ENCODE assay signal across 26 cellular contexts in the genomic region with DNA sequence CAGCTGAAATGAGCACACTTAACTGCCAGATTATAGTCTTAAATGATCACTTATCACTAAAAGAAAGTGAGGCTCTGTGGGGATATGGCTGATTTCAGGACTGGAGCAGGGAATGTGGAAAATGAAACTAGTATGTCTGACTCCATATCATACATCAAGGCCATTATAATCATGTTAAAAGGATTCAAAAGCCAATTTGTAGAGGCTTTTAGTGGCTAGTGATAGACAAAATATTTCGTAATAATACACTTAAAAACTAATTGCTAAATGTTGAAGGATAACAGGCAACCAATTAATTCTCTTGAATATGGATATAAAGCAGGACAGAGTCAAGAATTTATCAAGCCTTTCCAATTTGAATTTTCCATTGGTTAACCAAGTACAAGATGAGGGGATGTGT.
"Had no signal": no experiment of that assay in that cellular context is flagged by ENCODE, and none has a peak within 500 bp of the region (broad histone marks: within the 10 kb centered on the region; RNA-seq: fewer than 3 reads in every experiment).

No MANE protein-coding gene starts in this region.

- ATAC-seq: effector memory CD8-positive, alpha-beta T cell; esophagus mucosa; gastrocnemius medialis; heart right ventricle; left colon; left lung; left ventricle myocardium superior; lower lobe of right lung; naive thymus-derived CD4-positive, alpha-beta T cell had no signal

- H3K9me3 ChIP-seq: colonic mucosa, gastrocnemius medialis, lower lobe of right lung had no signal

- H3K36me3 ChIP-seq: colonic mucosa, esophagus squamous epithelium, gastrocnemius medialis, heart right ventricle, left lung, lower lobe of right lung had no signal

- H3K4me3 ChIP-seq: colonic mucosa, esophagus squamous epithelium, gastrocnemius medialis, heart right ventricle, left lung, lower lobe of right lung had no signal

- H3K4me1 ChIP-seq: colonic mucosa, esophagus squamous epithelium, gastrocnemius medialis, heart right ventricle, left lung, lower lobe of right lung had no signal

- H3K27ac ChIP-seq: colonic mucosa, epithelial cell of prostate, esophagus squamous epithelium, gastrocnemius medialis, heart right ventricle, left lung, lower lobe of right lung had no signal

- DNase-seq: colonic mucosa; cortex of kidney; effector CD8-positive, alpha-beta T cell; effector memory CD8-positive, alpha-beta T cell; endodermal cell; erythroblast; esophagus squamous epithelium; foreskin fibroblast; foreskin melanocyte; gastrocnemius medialis; glutamatergic neuron; head of caudate nucleus; heart right ventricle; hippocampal formation; islet precursor cell; kidney; kidney glomerular epithelial cell; left colon; left lung; left ventricle myocardium superior; lower lobe of right lung; mesendoderm; midbrain; naive thymus-derived CD4-positive, alpha-beta T cell had no signal

- H3K27me3 ChIP-seq: colonic mucosa, esophagus squamous epithelium, gastrocnemius medialis, heart right ventricle, left lung had no signal
